In the genomic region with DNA sequence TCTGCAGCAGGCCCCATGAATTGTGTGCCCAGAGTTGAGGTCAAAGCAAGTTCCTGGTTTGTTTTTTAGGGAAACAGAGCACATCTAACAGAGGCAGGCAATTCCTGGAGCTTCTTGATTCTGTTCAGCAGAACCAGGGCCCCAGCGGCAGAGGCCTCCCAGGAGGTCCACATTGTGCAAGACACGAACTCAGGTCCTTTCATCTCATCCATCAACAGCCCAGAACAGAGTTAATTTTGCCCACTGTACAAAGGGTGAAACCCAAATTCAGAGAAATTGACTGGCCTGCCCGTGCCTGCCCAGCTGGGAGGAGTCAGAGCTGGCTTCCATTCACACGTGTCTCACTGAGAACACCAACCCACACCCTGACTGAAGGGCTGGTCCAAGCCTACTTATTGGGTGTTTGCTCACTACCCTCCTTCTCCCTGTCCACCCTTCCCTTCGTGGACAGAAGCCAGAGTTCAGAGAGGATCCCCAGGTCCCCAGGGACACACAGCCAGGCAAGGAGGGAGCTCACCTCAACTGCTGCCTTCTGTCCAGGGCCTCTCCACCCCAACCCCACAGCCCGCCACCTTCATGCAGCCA, we compare ENCODE assay signal across 21 cellular contexts.
"Had no signal": no experiment of that assay in that cellular context is flagged by ENCODE, and none has a peak within 500 bp of the region (broad histone marks: within the 10 kb centered on the region; RNA-seq: fewer than 3 reads in every experiment).

No MANE protein-coding gene starts in this region.

- H3K79me2 ChIP-seq: hepatocyte had no signal

- DNase-seq: activated B cell treated with CpG ODN at 0.5 μM for 24 hours; activated CD4-positive, alpha-beta T cell treated with anti-CD3 and anti-CD28 coated beads for 48 hours; activated CD8-positive, alpha-beta T cell treated with anti-CD3 and anti-CD28 coated beads for 36 hours; activated gamma-delta T cell; activated naive CD4-positive, alpha-beta T cell treated with anti-CD3 and anti-CD28 coated beads, Interleukin-2, amount 50 U/mL, for 16 hours; activated naive CD8-positive, alpha-beta T cell treated with anti-CD3 and anti-CD28 coated beads, Interleukin-2, amount 50 U/mL, for 24 hours; activated T-cell treated with anti-CD3 and anti-CD28 coated beads, Interleukin-2, amount 50 U/mL, for 72 hours; dermis blood vessel endothelial cell; effector CD8-positive, alpha-beta T cell; foreskin melanocyte; left ventricle myocardium superior; mammary epithelial cell; small intestine; stimulated activated CD4-positive, alpha-beta T cell treated with anti-CD3 and anti-CD28 coated beads, Interleukin-2, amount 100 ng/mL, for 24 hours; stimulated activated naive B cell treated with anti-CD40 and anti-IgM and Interleukin-4, amounts not matched to agents 10 μg/mL and 1 μg/mL and 100 μg/mL, for 72 hours; T1000 had no signal

- H3K4me1 ChIP-seq: pancreas, right lobe of liver had no signal

- H2AFZ ChIP-seq: hepatocyte had no signal

- H3K27ac ChIP-seq: cardiac muscle cell, hepatocyte, neutrophil, pancreas, right lobe of liver had no signal

- H3K27me3 ChIP-seq: cardiac muscle cell, hepatocyte, neutrophil, pancreas, right lobe of liver had no signal

- H3K4me2 ChIP-seq: hepatocyte had no signal

- ATAC-seq: activated CD8-positive, alpha-beta T cell treated with anti-CD3 and anti-CD28 coated beads for 36 hours; activated naive CD8-positive, alpha-beta T cell treated with anti-CD3 and anti-CD28 coated beads, Interleukin-2, amount 50 U/mL, for 24 hours; activated T-cell treated with anti-CD3 and anti-CD28 coated beads, Interleukin-2, amount 50 U/mL, for 72 hours; left ventricle myocardium superior; pancreas; right lobe of liver; stimulated activated naive B cell treated with anti-CD40 and anti-IgM and Interleukin-4, amounts not matched to agents 10 μg/mL and 1 μg/mL and 100 μg/mL, for 72 hours had no signal

- H3K9me3 ChIP-seq: neutrophil, pancreas, right lobe of liver had no signal

- H3K36me3 ChIP-seq: cardiac muscle cell, neutrophil, pancreas, right lobe of liver had no signal

- H3K4me3 ChIP-seq: cardiac muscle cell, hepatocyte, pancreas, right lobe of liver had no signal
